12 cellular contexts compared by ENCODE assay signal in the genomic region with DNA sequence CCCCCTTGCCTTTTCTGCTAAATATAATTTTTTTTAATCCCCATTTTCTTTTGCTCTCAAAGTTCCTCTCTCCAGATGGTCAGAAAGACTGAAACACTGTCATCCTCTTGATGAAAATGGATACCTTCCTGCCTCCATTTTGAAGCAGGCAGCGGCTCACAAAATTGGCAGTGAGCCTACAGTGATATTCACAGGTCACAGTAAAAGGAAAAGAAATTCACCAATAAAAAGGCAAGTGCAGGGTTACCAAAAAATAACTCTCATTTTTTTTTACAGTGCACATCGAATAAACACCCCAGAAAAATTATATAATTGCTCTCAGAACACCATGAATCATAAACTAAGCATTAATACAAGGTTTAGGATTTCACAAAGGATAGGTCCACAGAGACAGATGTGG.
A peak's percentile ranks its signal among the peaks of the same experiment; 100 is the strongest.
DNase-seq lines count a peak whose midpoint lies in the region; ATAC-seq and TF ChIP-seq lines count a peak whose summit lies in the region.
"Had no signal": no experiment of that assay in that cellular context is flagged by ENCODE, and none has a peak within 500 bp of the region (broad histone marks: within the 10 kb centered on the region; RNA-seq: fewer than 3 reads in every experiment).

No MANE protein-coding gene starts in this region.

- in situ Hi-C loops in G401 (cut with HindIII; ENCODE audit: low sequenced_read_pairs), result no loop called here

- H3K36me3 ChIP-seq in body of pancreas (replicated peaks in 1 of 2; ENCODE audit: insufficient read depth in 1 of 2, low read depth in 2 of 2), result no peaks in the 10 kb centered on the region

- H3K4me3 ChIP-seq in body of pancreas, result no peak overlapping the region
- H3K4me3 ChIP-seq: esophagus squamous epithelium had no signal

- no peak for TF ChIP-seq CTCF in body of pancreas (IDR thresholded peaks at IDR 0.05)

- 60 to 77% methylated on average over 2 of the region's 2 CpGs for WGBS in body of pancreas, 2 donors

- TF ChIP-seq POLR2A in erythroblast (IDR thresholded peaks at IDR 0.05; ENCODE audit: low read length) (no peak), body of pancreas (IDR thresholded peaks at IDR 0.05) (no peak)

- H3K27me3 ChIP-seq in body of pancreas, result peaks cover 0 to 3% of the 10 kb centered on the region in 2 donors
- H3K27me3 ChIP-seq: esophagus squamous epithelium had no signal

- H3K4me1 ChIP-seq in body of pancreas, result no peaks in the 10 kb centered on the region

- ATAC-seq in HG03095 (IDR thresholded peaks at IDR 0.05; ENCODE audit: unreplicated experiment), result no peak
- no peak for ATAC-seq in HG02884 (IDR thresholded peaks at IDR 0.05; ENCODE audit: unreplicated experiment)
- no peak for ATAC-seq in body of pancreas
- ATAC-seq: activated CD8-positive, alpha-beta T cell treated with anti-CD3 and anti-CD28 coated beads for 36 hours; right cardiac atrium had no signal

- H3K9me3 ChIP-seq in body of pancreas, result no peaks in the 10 kb centered on the region
- H3K9me3 ChIP-seq: esophagus squamous epithelium had no signal

- H3K27ac ChIP-seq in body of pancreas, result no peak overlapping the region
- H3K27ac ChIP-seq: esophagus squamous epithelium had no signal

- DNase-seq in G401 (ENCODE audit: low spot score) (peak; percentile 64), NCI-H128 (lab: John Stamatoyannopoulos, UW; ENCODE audit: unreplicated experiment) (peak; percentile 30), SHP77 (lab: John Stamatoyannopoulos, UW) (peak; percentile 15 to 47), iris pigment epithelial cell (ENCODE audit: low read depth) (peak; percentile 45), erythroblast (lab: John Stamatoyannopoulos, UW) (no peak), body of pancreas (no peak)
- DNase-seq: activated CD8-positive, alpha-beta T cell treated with anti-CD3 and anti-CD28 coated beads for 36 hours; activated naive CD4-positive, alpha-beta T cell treated with Interleukin-2 at 50 U/mL for 16 hours; esophagus squamous epithelium; right cardiac atrium had no signal

- intact Hi-C loops in body of pancreas (cut with DNase I), result no loop called here

Comparison
In these comparisons a context has a peak if more than half of its experiments do, and no peak if none do; other contexts are left out.
1. DNase-seq: peak in G401 (single experiment), NCI-H128 (single experiment), SHP77 (2 of 2) and iris pigment epithelial cell (single experiment); none in erythroblast (0 of 2) and body of pancreas (0 of 4).